In the genomic region with DNA sequence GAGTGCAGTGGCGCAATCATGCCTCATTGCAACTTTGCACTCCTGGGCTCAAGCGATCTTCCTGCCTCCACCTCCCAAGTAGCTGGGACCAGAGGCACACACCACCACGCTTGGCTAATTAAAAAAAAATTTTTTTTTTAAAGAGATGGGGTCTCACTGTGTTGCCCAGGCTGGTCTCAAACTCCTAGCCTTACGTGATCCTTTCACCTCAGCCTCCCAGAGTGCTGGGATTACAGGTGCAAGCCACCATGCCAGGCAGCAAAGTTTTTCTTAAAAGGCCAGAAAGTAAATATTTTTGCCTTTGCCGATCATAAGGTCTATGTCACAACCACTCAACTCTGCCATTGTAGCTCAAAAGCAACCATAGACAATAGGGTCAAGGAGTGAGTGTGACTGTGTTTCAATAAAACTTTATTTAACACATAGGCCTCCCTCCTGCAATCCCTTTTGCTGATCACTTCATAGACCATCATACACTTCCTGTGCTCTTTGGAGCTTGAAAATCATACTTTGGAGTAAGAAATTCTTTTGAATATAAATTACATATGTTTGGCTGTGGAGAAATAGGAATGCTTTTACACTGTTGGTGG, we compare ENCODE assay signal across 12 cellular contexts.
"Had no signal": no experiment of that assay in that cellular context is flagged by ENCODE, and none has a peak within 500 bp of the region (broad histone marks: within the 10 kb centered on the region; RNA-seq: fewer than 3 reads in every experiment).

No MANE protein-coding gene starts in this region.

- H3K4me3 ChIP-seq: thyroid gland had no signal

- H3K9ac ChIP-seq: parathyroid adenoma had no signal

- H3K27ac ChIP-seq: parathyroid adenoma, thyroid gland had no signal

- H3K79me2 ChIP-seq: parathyroid adenoma had no signal

- H2AFZ ChIP-seq: parathyroid adenoma had no signal

- H3K9me3 ChIP-seq: thyroid gland had no signal

- DNase-seq: activated CD4-positive, alpha-beta T cell treated with anti-CD3 and anti-CD28 coated beads for 4 hours; activated gamma-delta T cell treated with Interleukin-2 at 50 U/mL for 16 hours; central memory CD4-positive, alpha-beta T cell; cortex of kidney; effector CD8-positive, alpha-beta T cell; erythroblast; hippocampal formation; kidney glomerular epithelial cell; stimulated activated CD4-positive, alpha-beta T cell treated with anti-CD3 and anti-CD28 coated beads, Interleukin-15, amount 100 ng/mL, for 24 hours; stimulated activated CD4-positive, alpha-beta T cell treated with anti-CD3 and anti-CD28 coated beads, Interleukin-4, amount 100 ng/mL, for 24 hours; thyroid gland had no signal

- H3K27me3 ChIP-seq: thyroid gland had no signal

- H3K4me1 ChIP-seq: parathyroid adenoma had no signal

- H3K36me3 ChIP-seq: thyroid gland had no signal
